In the genomic region with DNA sequence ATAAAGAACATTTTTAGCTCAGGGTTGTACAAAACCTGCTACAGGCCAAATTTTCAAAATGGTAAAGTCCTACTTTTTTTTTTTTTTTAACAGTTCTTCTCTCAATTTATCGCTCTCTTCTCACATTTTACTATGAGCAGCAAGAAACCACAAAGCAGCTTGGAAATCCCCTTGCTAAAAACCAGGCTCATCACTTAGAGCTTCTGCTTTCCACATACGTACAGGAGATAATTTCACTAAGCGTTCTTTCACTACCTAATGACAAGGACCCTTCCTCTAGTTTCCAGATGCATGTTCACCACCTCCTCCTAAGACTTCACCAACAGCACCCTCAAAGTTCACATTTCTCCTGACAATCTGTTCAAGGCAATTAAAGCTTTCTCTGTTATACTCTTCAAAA, we compare ENCODE assay signal across 28 cellular contexts.
DNase-seq lines count a peak whose midpoint lies in the region; ATAC-seq and TF ChIP-seq lines count a peak whose summit lies in the region.
"Had no signal": no experiment of that assay in that cellular context is flagged by ENCODE, and none has a peak within 500 bp of the region (broad histone marks: within the 10 kb centered on the region; RNA-seq: fewer than 3 reads in every experiment).

No MANE protein-coding gene starts in this region.

- WGBS in thyroid gland, 2 donors, result 91 to 92% methylated on average over 3 of the region's 3 CpGs

- H3K27me3 Mint-ChIP-seq in memory B cell, result no peaks in the 10 kb centered on the region
- H3K27me3 Mint-ChIP-seq: activated naive CD8-positive, alpha-beta T cell treated with anti-CD3 and anti-CD28 coated beads, Interleukin-2, amount 10 ng/mL, durations not matched to agents 7 days and 5 days; CD4-positive, CD25-positive, alpha-beta regulatory T cell had no signal

- H3K4me3 ChIP-seq in thyroid gland (replicated peaks in 1 of 3), result no peak overlapping the region
- no peak overlapping the region for H3K4me3 ChIP-seq in gastrocnemius medialis
- H3K4me3 ChIP-seq: hepatocyte, lung had no signal

- H3K9me3 Mint-ChIP-seq in memory B cell, result no peaks in the 10 kb centered on the region
- H3K9me3 Mint-ChIP-seq: activated naive CD8-positive, alpha-beta T cell treated with anti-CD3 and anti-CD28 coated beads, Interleukin-2, amount 10 ng/mL, durations not matched to agents 7 days and 5 days; activated T-helper 1 cell treated with anti-CD3 and anti-CD28 coated beads, Interleukin-12 subunit alpha, Interleukin-12 subunit beta, Interleukin-2, Interleukin-4 antibody, amounts not matched to agents 30 ng/mL and 10 ng/mL and 1 ng/mL, durations not matched to agents 14 hours and 24 hours and 36 hours; H9; T-helper 2 cell treated with Interferon-gamma antibody and Interleukin-4, amounts not matched to agents 5 μg/mL and 100 μg/mL, for 36 hours; WTC11 had no signal

- TF ChIP-seq CTCF in thyroid gland (IDR thresholded peaks at IDR 0.05) (no peak), gastrocnemius medialis (IDR thresholded peaks at IDR 0.05 in 4 of 5, conservative IDR thresholded peaks at IDR 0.05 in 1 of 5) (no peak)

- in situ Hi-C loops in gastrocnemius medialis (cut with MboI; ENCODE audit: low sequenced_read_pairs in 4 of 4), result no loop called here

- H3K9me3 ChIP-seq in thyroid gland (no peaks in the 10 kb centered on the region), gastrocnemius medialis (no peaks in the 10 kb centered on the region)

- H3K4me1 Mint-ChIP-seq in memory B cell, result peaks cover 43% of the 10 kb centered on the region
- H3K4me1 Mint-ChIP-seq: activated naive CD8-positive, alpha-beta T cell treated with anti-CD3 and anti-CD28 coated beads, Interleukin-2, amount 10 ng/mL, durations not matched to agents 7 days and 5 days; CD4-positive, CD25-positive, alpha-beta regulatory T cell; H9; natural killer cell had no signal

- H3K27me3 ChIP-seq in thyroid gland, result no peaks in the 10 kb centered on the region
- H3K27me3 ChIP-seq in gastrocnemius medialis, result no peaks in the 10 kb centered on the region
- H3K27me3 ChIP-seq: brain microvascular endothelial cell, hepatocyte had no signal

- H3K4me1 ChIP-seq in thyroid gland (no peaks in the 10 kb centered on the region), gastrocnemius medialis (no peaks in the 10 kb centered on the region)
- H3K4me1 ChIP-seq: parathyroid adenoma had no signal

- ATAC-seq in GM18499 (IDR thresholded peaks at IDR 0.05; ENCODE audit: insufficient read depth, unreplicated experiment), result peak; percentile 62
- peak; percentile 64 for ATAC-seq in GM21717 (IDR thresholded peaks at IDR 0.05; ENCODE audit: unreplicated experiment)
- peak; percentile 54 for ATAC-seq in HG03432 (IDR thresholded peaks at IDR 0.05; ENCODE audit: unreplicated experiment)
- ATAC-seq in memory B cell (ENCODE audit: low read depth), result peak; percentile 95
- ATAC-seq in gastrocnemius medialis, result no peak
- ATAC-seq: natural killer cell, PC-3, WTC11 had no signal

- peak overlapping the region; percentile 9 for H3K4me3 Mint-ChIP-seq in memory B cell
- H3K4me3 Mint-ChIP-seq: activated naive CD8-positive, alpha-beta T cell treated with anti-CD3 and anti-CD28 coated beads, Interleukin-2, amount 10 ng/mL, durations not matched to agents 7 days and 5 days; activated T-helper 1 cell treated with anti-CD3 and anti-CD28 coated beads, Interleukin-12 subunit alpha, Interleukin-12 subunit beta, Interleukin-2, Interleukin-4 antibody, amounts not matched to agents 30 ng/mL and 10 ng/mL and 1 ng/mL, durations not matched to agents 14 hours and 24 hours and 36 hours; CD4-positive, CD25-positive, alpha-beta regulatory T cell; H9; natural killer cell; T-helper 2 cell treated with Interferon-gamma antibody and Interleukin-4, amounts not matched to agents 5 μg/mL and 100 μg/mL, for 36 hours; WTC11 had no signal

- H3K36me3 Mint-ChIP-seq in memory B cell, result peaks cover 2% of the 10 kb centered on the region
- H3K36me3 Mint-ChIP-seq: activated naive CD8-positive, alpha-beta T cell treated with anti-CD3 and anti-CD28 coated beads, Interleukin-2, amount 10 ng/mL, durations not matched to agents 7 days and 5 days; CD4-positive, CD25-positive, alpha-beta regulatory T cell; natural killer cell; WTC11 had no signal

- peak overlapping the region; percentile 87 for H3K27ac Mint-ChIP-seq in memory B cell
- H3K27ac Mint-ChIP-seq: activated naive CD8-positive, alpha-beta T cell treated with anti-CD3 and anti-CD28 coated beads, Interleukin-2, amount 10 ng/mL, durations not matched to agents 7 days and 5 days; activated T-helper 1 cell treated with anti-CD3 and anti-CD28 coated beads, Interleukin-12 subunit alpha, Interleukin-12 subunit beta, Interleukin-2, Interleukin-4 antibody, amounts not matched to agents 30 ng/mL and 10 ng/mL and 1 ng/mL, durations not matched to agents 14 hours and 24 hours and 36 hours; CD4-positive, CD25-positive, alpha-beta regulatory T cell; H9; natural killer cell; T-helper 2 cell treated with Interferon-gamma antibody and Interleukin-4, amounts not matched to agents 5 μg/mL and 100 μg/mL, for 36 hours; WTC11 had no signal

- TF ChIP-seq POLR2A in thyroid gland (IDR thresholded peaks at IDR 0.05), result no peak
- no peak for TF ChIP-seq POLR2A in gastrocnemius medialis (IDR thresholded peaks at IDR 0.05)

- intact Hi-C loops in thyroid gland (cut with DNase I) (no loop called here), gastrocnemius medialis (cut with DNase I; ENCODE audit: low total_unique reads) (no loop called here)

- peak in 1 of 2 donors; percentile 45 for DNase-seq in memory B cell (ENCODE audit: low spot score in 2 of 2)
- DNase-seq in activated T-cell treated with anti-CD3 and anti-CD28 coated beads for 4 hours, result no peak
- no peak for DNase-seq in hippocampal formation (lab: John Stamatoyannopoulos, UW)
- DNase-seq in thyroid gland, result no peak
- DNase-seq in gastrocnemius medialis, result no peak
- DNase-seq: activated CD8-positive, alpha-beta memory T cell treated with anti-CD3 and anti-CD28 coated beads for 24 hours; activated naive CD8-positive, alpha-beta T cell treated with anti-CD3 and anti-CD28 coated beads, Interleukin-2, amount 10 ng/mL, durations not matched to agents 7 days and 5 days; brain microvascular endothelial cell; CD4-positive, CD25-positive, alpha-beta regulatory T cell; cortex of kidney; DMS153; H9; islet precursor cell; natural killer cell; NCI-H1092 treated with DMSO at 0.1 percent for 48 hours; NCI-H69; PC-3; SIG-M5; stimulated activated CD4-positive, alpha-beta T cell treated with anti-CD3 and anti-CD28 coated beads, Interleukin-2, amount 100 ng/mL, for 24 hours had no signal

- H3K27ac ChIP-seq in thyroid gland, result no peak overlapping the region
- no peak overlapping the region for H3K27ac ChIP-seq in gastrocnemius medialis
- H3K27ac ChIP-seq: brain microvascular endothelial cell, hepatocyte, parathyroid adenoma had no signal

- no peaks in the 10 kb centered on the region for H3K36me3 ChIP-seq in thyroid gland
- no peaks in the 10 kb centered on the region for H3K36me3 ChIP-seq in gastrocnemius medialis
- H3K36me3 ChIP-seq: brain microvascular endothelial cell had no signal

Comparison
In these comparisons a context has a peak if more than half of its experiments do, and no peak if none do; other contexts are left out.
1. ATAC-seq: peak in GM18499 (single experiment), GM21717 (single experiment), HG03432 (single experiment) and memory B cell (single experiment); none in gastrocnemius medialis (0 of 2).